In the genomic region with DNA sequence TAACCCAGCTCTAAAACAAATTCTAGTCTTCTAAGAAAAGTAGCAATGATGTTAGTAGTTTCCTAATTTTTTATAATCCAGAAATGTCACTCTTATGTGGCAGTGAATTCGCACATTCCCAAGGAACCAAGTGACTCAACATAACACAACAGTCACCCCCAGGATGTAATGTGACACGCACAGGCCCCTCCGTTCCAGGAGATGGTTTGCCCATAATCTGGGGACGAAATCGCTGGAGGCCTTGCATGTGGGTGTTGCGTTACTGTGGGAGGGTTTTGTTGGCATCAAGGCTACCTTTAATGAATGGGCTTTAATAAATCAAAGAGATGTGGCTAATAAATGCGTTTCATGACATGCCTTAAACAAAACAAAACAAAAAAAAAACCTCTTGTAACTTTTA, we compare ENCODE assay signal across 2 cellular contexts.
TF ChIP-seq lines count a peak whose summit lies in the region.

No MANE protein-coding gene starts in this region.

TF ChIP-seq in HepG2, 621 proteins besides CTCF, POLR2A, EP300 and RAD21:
- TF ChIP-seq, protein P1, sequence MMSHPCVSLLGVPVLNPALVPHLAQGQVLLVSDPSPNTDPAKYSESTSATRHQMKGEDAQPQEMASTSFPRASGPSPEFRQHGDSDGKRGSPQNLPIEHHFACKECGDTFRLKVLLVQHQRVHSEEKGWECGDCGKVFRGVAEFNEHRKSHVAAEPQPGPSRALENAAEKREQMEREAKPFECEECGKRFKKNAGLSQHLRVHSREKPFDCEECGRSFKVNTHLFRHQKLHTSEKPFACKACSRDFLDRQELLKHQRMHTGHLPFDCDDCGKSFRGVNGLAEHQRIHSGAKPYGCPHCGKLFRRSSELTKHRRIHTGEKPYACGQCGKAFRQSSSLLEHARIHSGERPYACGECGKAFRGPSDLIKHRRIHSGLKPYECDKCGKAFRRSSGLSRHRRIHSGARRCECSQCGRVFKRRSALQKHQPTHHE (CRISPR knock-in tag; IDR thresholded peaks at IDR 0.05; ENCODE audit: borderline replicate concordance) = no peak
- no peak for TF ChIP-seq POLR2AphosphoS2 (IDR thresholded peaks at IDR 0.05; ENCODE audit: low read depth, low read length)
- TF ChIP-seq PAX8 (CRISPR knock-in tag; IDR thresholded peaks at IDR 0.05; ENCODE audit: borderline replicate concordance) = no peak
- TF ChIP-seq THAP11 (CRISPR knock-in tag; IDR thresholded peaks at IDR 0.05) = no peak
- no peak for TF ChIP-seq ESRRA (CRISPR knock-in tag; IDR thresholded peaks at IDR 0.05; ENCODE audit: low read depth)
- no peak for TF ChIP-seq NFRKB (IDR thresholded peaks at IDR 0.05)
- TF ChIP-seq HNF4G (IDR thresholded peaks at IDR 0.05; ENCODE audit: borderline replicate concordance, low read depth, low read length) = no peak
- TF ChIP-seq HNF4G (CRISPR knock-in tag; IDR thresholded peaks at IDR 0.05; ENCODE audit: borderline replicate concordance, low read depth) = no peak
- TF ChIP-seq, protein P2, sequence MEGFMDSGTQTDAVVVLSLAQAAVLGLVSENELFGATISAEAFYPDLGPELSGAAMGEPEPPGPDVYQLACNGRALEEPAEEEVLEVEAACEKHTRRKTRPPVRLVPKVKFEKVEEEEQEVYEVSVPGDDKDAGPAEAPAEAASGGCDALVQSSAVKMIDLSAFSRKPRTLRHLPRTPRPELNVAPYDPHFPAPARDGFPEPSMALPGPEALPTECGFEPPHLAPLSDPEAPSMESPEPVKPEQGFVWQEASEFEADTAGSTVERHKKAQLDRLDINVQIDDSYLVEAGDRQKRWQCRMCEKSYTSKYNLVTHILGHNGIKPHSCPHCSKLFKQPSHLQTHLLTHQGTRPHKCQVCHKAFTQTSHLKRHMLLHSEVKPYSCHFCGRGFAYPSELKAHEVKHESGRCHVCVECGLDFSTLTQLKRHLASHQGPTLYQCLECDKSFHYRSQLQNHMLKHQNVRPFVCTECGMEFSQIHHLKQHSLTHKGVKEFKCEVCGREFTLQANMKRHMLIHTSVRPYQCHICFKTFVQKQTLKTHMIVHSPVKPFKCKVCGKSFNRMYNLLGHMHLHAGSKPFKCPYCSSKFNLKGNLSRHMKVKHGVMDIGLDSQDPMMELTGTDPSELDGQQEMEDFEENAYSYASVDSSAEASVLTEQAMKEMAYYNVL (CRISPR knock-in tag; IDR thresholded peaks at IDR 0.05; ENCODE audit: borderline replicate concordance) = no peak
- TF ChIP-seq, protein P3, sequence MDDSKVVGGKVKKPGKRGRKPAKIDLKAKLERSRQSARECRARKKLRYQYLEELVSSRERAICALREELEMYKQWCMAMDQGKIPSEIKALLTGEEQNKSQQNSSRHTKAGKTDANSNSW (CRISPR knock-in tag; IDR thresholded peaks at IDR 0.05; ENCODE audit: borderline replicate concordance) = no peak
- no peak for TF ChIP-seq ZNF607 (CRISPR knock-in tag; IDR thresholded peaks at IDR 0.05; ENCODE audit: borderline replicate concordance)
- TF ChIP-seq, protein P4, sequence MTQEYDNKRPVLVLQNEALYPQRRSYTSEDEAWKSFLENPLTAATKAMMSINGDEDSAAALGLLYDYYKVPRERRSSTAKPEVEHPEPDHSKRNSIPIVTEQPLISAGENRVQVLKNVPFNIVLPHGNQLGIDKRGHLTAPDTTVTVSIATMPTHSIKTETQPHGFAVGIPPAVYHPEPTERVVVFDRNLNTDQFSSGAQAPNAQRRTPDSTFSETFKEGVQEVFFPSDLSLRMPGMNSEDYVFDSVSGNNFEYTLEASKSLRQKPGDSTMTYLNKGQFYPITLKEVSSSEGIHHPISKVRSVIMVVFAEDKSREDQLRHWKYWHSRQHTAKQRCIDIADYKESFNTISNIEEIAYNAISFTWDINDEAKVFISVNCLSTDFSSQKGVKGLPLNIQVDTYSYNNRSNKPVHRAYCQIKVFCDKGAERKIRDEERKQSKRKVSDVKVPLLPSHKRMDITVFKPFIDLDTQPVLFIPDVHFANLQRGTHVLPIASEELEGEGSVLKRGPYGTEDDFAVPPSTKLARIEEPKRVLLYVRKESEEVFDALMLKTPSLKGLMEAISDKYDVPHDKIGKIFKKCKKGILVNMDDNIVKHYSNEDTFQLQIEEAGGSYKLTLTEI (CRISPR knock-in tag; conservative IDR thresholded peaks at IDR 0.05) = no peak
- no peak for TF ChIP-seq ZFY (CRISPR knock-in tag; IDR thresholded peaks at IDR 0.05)
- TF ChIP-seq ZNF563 (CRISPR knock-in tag; IDR thresholded peaks at IDR 0.05) = no peak
- TF ChIP-seq, protein P5, sequence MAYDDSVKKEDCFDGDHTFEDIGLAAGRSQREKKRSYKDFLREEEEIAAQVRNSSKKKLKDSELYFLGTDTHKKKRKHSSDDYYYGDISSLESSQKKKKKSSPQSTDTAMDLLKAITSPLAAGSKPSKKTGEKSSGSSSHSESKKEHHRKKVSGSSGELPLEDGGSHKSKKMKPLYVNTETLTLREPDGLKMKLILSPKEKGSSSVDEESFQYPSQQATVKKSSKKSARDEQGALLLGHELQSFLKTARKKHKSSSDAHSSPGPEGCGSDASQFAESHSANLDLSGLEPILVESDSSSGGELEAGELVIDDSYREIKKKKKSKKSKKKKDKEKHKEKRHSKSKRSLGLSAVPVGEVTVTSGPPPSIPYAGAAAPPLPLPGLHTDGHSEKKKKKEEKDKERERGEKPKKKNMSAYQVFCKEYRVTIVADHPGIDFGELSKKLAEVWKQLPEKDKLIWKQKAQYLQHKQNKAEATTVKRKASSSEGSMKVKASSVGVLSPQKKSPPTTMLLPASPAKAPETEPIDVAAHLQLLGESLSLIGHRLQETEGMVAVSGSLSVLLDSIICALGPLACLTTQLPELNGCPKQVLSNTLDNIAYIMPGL (CRISPR knock-in tag; IDR thresholded peaks at IDR 0.05; ENCODE audit: borderline replicate concordance in 1 of 2, low read depth in 1 of 2) = no peak
- no peak for TF ChIP-seq KDM5B (CRISPR knock-in tag; IDR thresholded peaks at IDR 0.05; ENCODE audit: borderline replicate concordance)
- TF ChIP-seq ELF1 (CRISPR knock-in tag; IDR thresholded peaks at IDR 0.05) = no peak
- TF ChIP-seq PHF21A (CRISPR knock-in tag; IDR thresholded peaks at IDR 0.05) = no peak
- TF ChIP-seq, protein P6, sequence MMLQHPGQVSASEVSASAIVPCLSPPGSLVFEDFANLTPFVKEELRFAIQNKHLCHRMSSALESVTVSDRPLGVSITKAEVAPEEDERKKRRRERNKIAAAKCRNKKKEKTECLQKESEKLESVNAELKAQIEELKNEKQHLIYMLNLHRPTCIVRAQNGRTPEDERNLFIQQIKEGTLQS (CRISPR knock-in tag; IDR thresholded peaks at IDR 0.05) = no peak
- TF ChIP-seq BHLHE40 (IDR thresholded peaks at IDR 0.05; ENCODE audit: low read length) = no peak
- no peak for TF ChIP-seq DNMT1 (CRISPR knock-in tag; IDR thresholded peaks at IDR 0.05)

TF ChIP-seq in K562, 482 proteins besides CTCF, POLR2A, EP300 and RAD21:
- TF ChIP-seq HNRNPUL1 (IDR thresholded peaks at IDR 0.05; ENCODE audit: low read length) (no peak), NR4A1 (CRISPR knock-in tag; IDR thresholded peaks at IDR 0.05) (no peak), NR4A1 (tag; IDR thresholded peaks at IDR 0.05) (no peak), SETDB1 (IDR thresholded peaks at IDR 0.05; ENCODE audit: low read length) (no peak), NFIX (CRISPR knock-in tag; IDR thresholded peaks at IDR 0.05; ENCODE audit: low read depth) (no peak), FOSL1 (tag; conservative IDR thresholded peaks at IDR 0.05) (peak; percentile 26; the same call in 1 of the 2 replicates), GABPA (tag; conservative IDR thresholded peaks at IDR 0.05; ENCODE audit: low read depth) (no peak), EGR1 (conservative IDR thresholded peaks at IDR 0.05) (peak; percentile 29; the same call in 1 of the 2 replicates), STAG1 (CRISPR knock-in tag; IDR thresholded peaks at IDR 0.05; ENCODE audit: borderline replicate concordance) (no peak)
- TF ChIP-seq, protein P7, sequence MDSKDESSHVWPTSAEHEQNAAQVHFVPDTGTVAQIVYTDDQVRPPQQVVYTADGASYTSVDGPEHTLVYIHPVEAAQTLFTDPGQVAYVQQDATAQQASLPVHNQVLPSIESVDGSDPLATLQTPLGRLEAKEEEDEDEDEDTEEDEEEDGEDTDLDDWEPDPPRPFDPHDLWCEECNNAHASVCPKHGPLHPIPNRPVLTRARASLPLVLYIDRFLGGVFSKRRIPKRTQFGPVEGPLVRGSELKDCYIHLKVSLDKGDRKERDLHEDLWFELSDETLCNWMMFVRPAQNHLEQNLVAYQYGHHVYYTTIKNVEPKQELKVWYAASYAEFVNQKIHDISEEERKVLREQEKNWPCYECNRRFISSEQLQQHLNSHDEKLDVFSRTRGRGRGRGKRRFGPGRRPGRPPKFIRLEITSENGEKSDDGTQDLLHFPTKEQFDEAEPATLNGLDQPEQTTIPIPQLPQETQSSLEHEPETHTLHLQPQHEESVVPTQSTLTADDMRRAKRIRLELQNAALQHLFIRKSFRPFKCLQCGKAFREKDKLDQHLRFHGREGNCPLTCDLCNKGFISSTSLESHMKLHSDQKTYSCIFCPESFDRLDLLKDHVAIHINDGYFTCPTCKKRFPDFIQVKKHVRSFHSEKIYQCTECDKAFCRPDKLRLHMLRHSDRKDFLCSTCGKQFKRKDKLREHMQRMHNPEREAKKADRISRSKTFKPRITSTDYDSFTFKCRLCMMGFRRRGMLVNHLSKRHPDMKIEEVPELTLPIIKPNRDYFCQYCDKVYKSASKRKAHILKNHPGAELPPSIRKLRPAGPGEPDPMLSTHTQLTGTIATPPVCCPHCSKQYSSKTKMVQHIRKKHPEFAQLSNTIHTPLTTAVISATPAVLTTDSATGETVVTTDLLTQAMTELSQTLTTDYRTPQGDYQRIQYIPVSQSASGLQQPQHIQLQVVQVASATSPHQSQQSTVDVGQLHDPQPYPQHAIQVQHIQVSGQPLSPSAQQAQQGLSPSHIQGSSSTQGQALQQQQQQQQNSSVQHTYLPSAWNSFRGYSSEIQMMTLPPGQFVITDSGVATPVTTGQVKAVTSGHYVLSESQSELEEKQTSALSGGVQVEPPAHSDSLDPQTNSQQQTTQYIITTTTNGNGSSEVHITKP (IDR thresholded peaks at IDR 0.05; ENCODE audit: partially characterized antibody) = peak; percentile 29
TF ChIP-seq in K562: peak in this region for 3.
